ENCODE assay signal across 16 cellular contexts in the genomic region with DNA sequence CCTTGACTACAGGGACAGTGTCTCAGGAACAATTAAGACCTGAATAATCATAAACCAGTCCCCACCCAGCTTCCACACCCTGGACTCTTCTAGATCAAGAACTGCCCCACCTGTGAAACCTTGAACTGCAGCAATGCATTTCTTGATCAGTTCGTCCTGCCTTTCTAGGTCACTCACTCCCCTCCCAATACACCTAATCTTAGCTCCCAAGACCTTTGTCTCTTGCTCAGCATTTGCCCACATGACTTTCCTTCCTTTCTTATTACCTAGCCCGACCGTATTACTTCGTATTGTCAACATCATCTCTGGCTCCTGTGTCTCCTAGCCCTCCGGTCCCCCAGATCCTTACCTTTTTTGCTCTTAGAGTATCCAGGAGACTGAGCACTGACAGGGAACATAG. TPM values are rescaled to one million over a fixed set of nuclear protein-coding genes. Genes with fewer than 3 reads are reported as not detected.
DNase-seq lines count a peak whose midpoint lies in the region; ATAC-seq and TF ChIP-seq lines count a peak whose summit lies in the region.
"Had no signal": no experiment of that assay in that cellular context is flagged by ENCODE, and none has a peak within 500 bp of the region (broad histone marks: within the 10 kb centered on the region; RNA-seq: fewer than 3 reads in every experiment).

No MANE protein-coding gene starts in this region.

- intact Hi-C loops in Right ventricle myocardium superior (cut with DNase I), result no loop called here

- peak overlapping the region; percentile 62 for H3K4me3 Mint-ChIP-seq in T-helper 17 cell
- peak overlapping the region; percentile 8 for H3K4me3 Mint-ChIP-seq in type B pancreatic cell
- H3K4me3 Mint-ChIP-seq: GM23338 had no signal

- H3K4me3 ChIP-seq in esophagus (ENCODE audit: low read depth in 1 of 2, low read length in 2 of 2) (no peak overlapping the region), mucosa of rectum (ENCODE audit: low read length in 2 of 2) (peak overlapping the region; percentile 26 to 45)
- H3K4me3 ChIP-seq: GM23338 had no signal

- no peak for ATAC-seq in T-helper 17 cell
- ATAC-seq in Right ventricle myocardium superior (ENCODE audit: poor library complexity), result no peak
- ATAC-seq: GM23338, HepG2 had no signal

- no peaks in the 10 kb centered on the region for H3K9me3 Mint-ChIP-seq in type B pancreatic cell
- H3K9me3 Mint-ChIP-seq: CD8-positive, alpha-beta memory T cell had no signal

- 72 to 81% methylated on average over 5 of the region's 5 CpGs for WGBS in esophagus, 2 donors

- H3K4me1 ChIP-seq in esophagus (ENCODE audit: control insufficient read depth in 2 of 2, insufficient read depth in 2 of 2, low read length in 1 of 2) (no peaks in the 10 kb centered on the region), mucosa of rectum (ENCODE audit: control insufficient read depth in 2 of 2, insufficient read depth in 2 of 2, low read length in 2 of 2) (peaks cover 14 to 50% of the 10 kb centered on the region in 2 donors)
- H3K4me1 ChIP-seq: BE2C had no signal

- H3K27me3 Mint-ChIP-seq in T-helper 17 cell (peaks cover 18% of the 10 kb centered on the region), type B pancreatic cell (no peaks in the 10 kb centered on the region)

- H3K27ac Mint-ChIP-seq in T-helper 17 cell (no peak overlapping the region), type B pancreatic cell (peak overlapping the region; percentile 42)
- H3K27ac Mint-ChIP-seq: CD8-positive, alpha-beta memory T cell; GM23338 had no signal

- no peaks in the 10 kb centered on the region for H3K9me3 ChIP-seq in T-helper 17 cell (ENCODE audit: control insufficient read depth, low read length, poor library complexity, severe bottlenecking)
- no peaks in the 10 kb centered on the region for H3K9me3 ChIP-seq in esophagus (ENCODE audit: control insufficient read depth in 2 of 2, insufficient read depth in 1 of 2, low read depth in 1 of 2, low read length in 1 of 2)
- H3K9me3 ChIP-seq in mucosa of rectum (ENCODE audit: control insufficient read depth in 2 of 2, low read length in 2 of 2), result no peaks in the 10 kb centered on the region
- H3K9me3 ChIP-seq: BE2C had no signal

- TF ChIP-seq CTCF in type B pancreatic cell (conservative IDR thresholded peaks at IDR 0.05), result no peak

- H3K36me3 Mint-ChIP-seq in T-helper 17 cell (ENCODE audit: low read depth), result no peaks in the 10 kb centered on the region
- H3K36me3 Mint-ChIP-seq in type B pancreatic cell, result no peaks in the 10 kb centered on the region

- DNase-seq in T-helper 17 cell (no peak), type B pancreatic cell (ENCODE audit: extremely low spot score, unreplicated experiment) (no peak), hepatic stellate cell (ENCODE audit: low spot score) (no peak), HuH-7.5 (ENCODE audit: low spot score) (no peak), Right ventricle myocardium superior (no peak)
- DNase-seq: BE2C; CD8-positive, alpha-beta memory T cell; GF-D8; Kasumi-1; NCI-H2029; NCI-H2171 treated with DMSO at 0.1 percent for 48 hours; NCI-H524 had no signal

- H3K36me3 ChIP-seq in esophagus (ENCODE audit: control insufficient read depth in 2 of 2, insufficient read depth in 2 of 2, low read length in 1 of 2) (no peaks in the 10 kb centered on the region), mucosa of rectum (ENCODE audit: control insufficient read depth in 2 of 2, insufficient read depth in 2 of 2, low read length in 2 of 2) (no peaks in the 10 kb centered on the region)
- H3K36me3 ChIP-seq: BE2C had no signal

- H3K27me3 ChIP-seq in esophagus (ENCODE audit: control insufficient read depth in 1 of 2, insufficient read depth in 2 of 2, low read length in 2 of 2), result no peaks in the 10 kb centered on the region
- H3K27me3 ChIP-seq in mucosa of rectum (ENCODE audit: control insufficient read depth in 2 of 2, insufficient read depth in 2 of 2, low read length in 2 of 2), result no peaks in the 10 kb centered on the region
- H3K27me3 ChIP-seq: BE2C had no signal

- H3K27ac ChIP-seq in esophagus (ENCODE audit: low read depth in 2 of 2, low read length in 1 of 2), result peak overlapping the region; percentile 74 to 85
- peak overlapping the region; percentile 88 to 94 for H3K27ac ChIP-seq in mucosa of rectum (ENCODE audit: low read depth in 2 of 2, low read length in 2 of 2)

- H3K9ac ChIP-seq in mucosa of rectum (ENCODE audit: low read depth in 1 of 2, low read length in 2 of 2), result peak overlapping the region in 1 of 2 donors; percentile 64

- H3K4me1 Mint-ChIP-seq in T-helper 17 cell (peaks cover 10% of the 10 kb centered on the region), type B pancreatic cell (ENCODE audit: unreplicated experiment) (peaks cover 8% of the 10 kb centered on the region)

RNA-seq across cellular contexts. Expression of a gene that starts 5.5 kb away (rescaled TPM):
- total RNA-seq in T-helper 17 cell (100 to 1,000 TPM; 278 to 292 TPM), type B pancreatic cell (ENCODE audit: low replicate concordance) (60.0 and 80.6 TPM in 2 replicates), Right ventricle myocardium superior (145 TPM)
- 100 to 1,000 TPM; 185 to 206 TPM for polyA plus RNA-seq in esophagus

Comparison
In these comparisons a context has a peak if more than half of its experiments do, and no peak if none do; other contexts are left out.
1. H3K4me3 ChIP-seq: peak in mucosa of rectum (2 of 2); none in esophagus (0 of 2).